Comparison of ENCODE assay signal across 17 cellular contexts in the genomic region with DNA sequence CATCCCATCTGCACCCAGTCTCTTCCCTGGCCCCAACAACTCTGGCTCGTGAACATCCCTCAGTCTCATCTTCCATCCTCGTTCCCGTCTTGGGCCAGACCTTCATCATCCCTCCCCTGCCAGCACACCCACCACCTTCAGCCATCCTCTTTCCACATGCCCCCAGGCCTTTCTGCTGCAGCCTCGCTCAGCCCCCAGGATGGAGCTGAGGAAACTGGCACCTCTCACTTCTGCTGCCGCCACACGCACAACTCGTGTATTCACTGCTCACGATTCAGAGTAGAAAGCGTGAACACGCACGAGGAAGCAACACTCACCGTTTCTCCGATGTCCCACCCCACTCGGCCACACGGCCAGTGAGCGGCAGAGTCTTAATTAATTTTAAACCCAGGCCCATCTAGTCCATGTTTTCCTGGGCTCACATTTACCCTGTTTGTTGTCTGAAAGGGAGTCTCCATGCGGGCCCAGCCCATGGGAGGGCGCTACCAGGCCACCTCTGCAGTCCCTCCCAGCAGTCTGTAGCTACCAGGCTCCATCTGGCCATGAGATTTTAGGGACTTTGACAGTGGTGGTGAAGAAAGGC. TPM values are rescaled to one million over a fixed set of nuclear protein-coding genes. Genes with fewer than 3 reads are reported as not detected.
A peak's percentile ranks its signal among the peaks of the same experiment; 100 is the strongest.
DNase-seq lines count a peak whose midpoint lies in the region; ATAC-seq, FAIRE-seq and TF ChIP-seq lines count a peak whose summit lies in the region.
"Had no signal": no experiment of that assay in that cellular context is flagged by ENCODE, and none has a peak within 500 bp of the region (broad histone marks: within the 10 kb centered on the region; RNA-seq: fewer than 3 reads in every experiment).

No MANE protein-coding gene starts in this region.

- no peak overlapping the region for H3K4me2 ChIP-seq in H1 (ENCODE audit: insufficient read depth in 1 of 2, low read depth in 2 of 2, low read length in 2 of 2)

- peak overlapping the region; percentile 4 for H3K27ac Mint-ChIP-seq in activated CD8-positive, alpha-beta memory T cell treated with anti-CD3 and anti-CD28 coated beads, Interleukin-2, amount 10 ng/mL, durations not matched to agents 7 days and 5 days
- H3K27ac Mint-ChIP-seq in T-helper 17 cell = peak overlapping the region; percentile 86
- peak overlapping the region; percentile 9 for H3K27ac Mint-ChIP-seq in progenitor cell of endocrine pancreas

- no peak for TF ChIP-seq EP300 in H1 (IDR thresholded peaks at IDR 0.05; ENCODE audit: borderline replicate concordance in 1 of 2, low read depth in 2 of 2, low read length in 2 of 2)
- no peak for TF ChIP-seq EP300 in sigmoid colon (IDR thresholded peaks at IDR 0.05)

- H3K9ac ChIP-seq in H1 (replicated peaks in 1 of 4; ENCODE audit: extremely low read depth in 1 of 4, low read depth in 3 of 4, low read length in 3 of 4) = no peak overlapping the region

- DNase-seq in activated CD8-positive, alpha-beta memory T cell treated with anti-CD3 and anti-CD28 coated beads, Interleukin-2, amount 10 ng/mL, durations not matched to agents 7 days and 5 days = no peak
- no peak for DNase-seq in activated CD8-positive, alpha-beta memory T cell treated with anti-CD3 and anti-CD28 coated beads, Interleukin-2, amount 50 U/mL, for 4 hours
- DNase-seq in T-helper 17 cell = no peak
- no peak for DNase-seq in H1 (ENCODE audit: low read depth in 1 of 2, low spot score in 2 of 2)
- no peak for DNase-seq in progenitor cell of endocrine pancreas (ENCODE audit: low spot score, unreplicated experiment)
- DNase-seq in sigmoid colon = no peak
- DNase-seq: AML-193, Caco-2, NCI-H187 treated with DMSO at 0.1 percent for 48 hours, NCI-H446 treated with DMSO at 0.1 percent for 48 hours, NCI-H748 treated with DMSO at 0.1 percent for 48 hours had no signal

- H4K20me1 ChIP-seq in H1 (replicated peaks in 1 of 2; ENCODE audit: control insufficient read depth in 1 of 2, insufficient read depth in 2 of 2, low read length in 2 of 2) = peaks cover 3 to 19% of the 10 kb centered on the region in 2 experiments

- H3K36me3 ChIP-seq in H1 (ENCODE audit: control insufficient read depth in 2 of 4, insufficient read depth in 4 of 4, low read length in 3 of 4) = peaks cover 5 to 30% (median 21%) of the 10 kb centered on the region in 4 experiments; a peak in 5 of 8 replicates
- H3K36me3 ChIP-seq in sigmoid colon = peaks cover 41 to 86% (median 61%) of the 10 kb centered on the region in 4 donors

- H3K27ac ChIP-seq in H1 (ENCODE audit: low read depth, low read length) (no peak overlapping the region), sigmoid colon (no peak overlapping the region)

- no peak overlapping the region for H2BK5ac ChIP-seq in H1 (ENCODE audit: low read depth, low read length)

- H3K14ac ChIP-seq in H1 (ENCODE audit: insufficient read length) = no peak overlapping the region

- H2AK5ac ChIP-seq in H1 (ENCODE audit: low read depth, low read length) = no peak overlapping the region

- H3K79me2 ChIP-seq in H1 (ENCODE audit: control insufficient read depth in 1 of 2, insufficient read depth in 2 of 2, low read length in 2 of 2) = peaks cover 0 to 12% of the 10 kb centered on the region in 2 experiments; a peak in 2 of 4 replicates

- no peak overlapping the region for H2BK12ac ChIP-seq in H1 (ENCODE audit: low read depth, low read length)

- H2BK20ac ChIP-seq in H1 (ENCODE audit: low read length) = no peak overlapping the region

- H3K23ac ChIP-seq in H1 (ENCODE audit: insufficient read length) = no peak overlapping the region

- H3K23me2 ChIP-seq in H1 (ENCODE audit: low read depth, low read length) = no peaks in the 10 kb centered on the region

- peaks cover 16% of the 10 kb centered on the region for H3K4me1 Mint-ChIP-seq in activated CD8-positive, alpha-beta memory T cell treated with anti-CD3 and anti-CD28 coated beads, Interleukin-2, amount 10 ng/mL, durations not matched to agents 7 days and 5 days
- H3K4me1 Mint-ChIP-seq in T-helper 17 cell (peaks cover 2% of the 10 kb centered on the region), progenitor cell of endocrine pancreas (ENCODE audit: low read depth) (peaks cover 7% of the 10 kb centered on the region)

- intact Hi-C loops in sigmoid colon (cut with DNase I) = no loop called here

- CTCF ChIA-PET in activated CD8-positive, alpha-beta memory T cell treated with anti-CD3 and anti-CD28 coated beads, Interleukin-2, amount 10 ng/mL, durations not matched to agents 7 days and 5 days (lab: Charles Lee) = interaction anchor here (1.5 kb wide), 1 partner anchor 18 kb away, joined by 3 read pairs; a partner anchor contains a TSS
- CTCF ChIA-PET in H1 (lab: Charles Lee; ENCODE audit: partially characterized antibody) = interaction anchor here (6.7 kb wide), 1 partner anchor 14 kb away, joined by 27 read pairs; a partner anchor contains a TSS

- H4K5ac ChIP-seq in H1 (ENCODE audit: insufficient read length, low read depth, low read length) = no peak overlapping the region

- no peaks in the 10 kb centered on the region for H3K27me3 Mint-ChIP-seq in activated CD8-positive, alpha-beta memory T cell treated with anti-CD3 and anti-CD28 coated beads, Interleukin-2, amount 10 ng/mL, durations not matched to agents 7 days and 5 days
- H3K27me3 Mint-ChIP-seq in T-helper 17 cell (no peaks in the 10 kb centered on the region), progenitor cell of endocrine pancreas (no peaks in the 10 kb centered on the region)
- H3K27me3 Mint-ChIP-seq: IgD-negative memory B cell had no signal

- peaks cover 3% of the 10 kb centered on the region; the same call in 1 of the 2 replicates for H3K79me1 ChIP-seq in H1 (ENCODE audit: low read depth, low read length)

- H4K91ac ChIP-seq in H1 (replicated peaks; ENCODE audit: insufficient read length, low read length) = no peak overlapping the region

- H2BK15ac ChIP-seq in H1 (ENCODE audit: low read length) = no peak overlapping the region

- peak in 2 of 3 experiments; percentile 10 to 31; a peak in 2 of 4 replicates for TF ChIP-seq CTCF in H1 (IDR thresholded peaks at IDR 0.05; ENCODE audit: control extremely low read depth in 1 of 3, insufficient read depth in 1 of 3, low read depth in 1 of 3, low read length in 3 of 3)
- no peak for TF ChIP-seq CTCF in progenitor cell of endocrine pancreas (IDR thresholded peaks at IDR 0.05; ENCODE audit: unreplicated experiment)
- no peak for TF ChIP-seq CTCF in sigmoid colon (IDR thresholded peaks at IDR 0.05)

- no peak overlapping the region for H3K4ac ChIP-seq in H1 (replicated peaks; ENCODE audit: insufficient read length, low read depth, low read length)

- peak in 1 of 2 experiments; percentile 29; a peak in 2 of 4 replicates for TF ChIP-seq RAD21 in H1 (IDR thresholded peaks at IDR 0.05 in 1 of 2, conservative IDR thresholded peaks at IDR 0.05 in 1 of 2; ENCODE audit: low read depth in 2 of 2, low read length in 2 of 2)

- WGBS in H1 (ENCODE audit: extremely low coverage in 1 of 2, insufficient coverage in 1 of 2, insufficient read length in 1 of 2, insufficient replicate concordance in 2 of 2, low coverage in 1 of 2, low lambda C conversion rate in 2 of 2, missing lambda C conversion rate in 1 of 2), 2 experiments = 95% methylated on average over 17 of the region's 18 CpGs; no CpG with 5 or more reads in 1 of the 2 experiments
- 95 to 96% methylated on average over 18 of the region's 18 CpGs for WGBS in sigmoid colon, 2 donors

- FAIRE-seq in H1 (lab: Jason Lieb, UNC) = no peak

- POLR2A ChIA-PET in H1 (lab: Charles Lee; ENCODE audit: partially characterized antibody) = no interaction called here

- H3K4me3 ChIP-seq in H1 (ENCODE audit: extremely low read depth in 1 of 4, insufficient read depth in 2 of 4, low read depth in 3 of 4, low read length in 4 of 4) (no peak overlapping the region), sigmoid colon (no peak overlapping the region)

- H3K36me3 Mint-ChIP-seq in activated CD8-positive, alpha-beta memory T cell treated with anti-CD3 and anti-CD28 coated beads, Interleukin-2, amount 10 ng/mL, durations not matched to agents 7 days and 5 days = peaks cover 32% of the 10 kb centered on the region
- H3K36me3 Mint-ChIP-seq in T-helper 17 cell (ENCODE audit: low read depth) (peaks cover 11% of the 10 kb centered on the region), progenitor cell of endocrine pancreas (ENCODE audit: insufficient read depth) (peaks cover 21% of the 10 kb centered on the region)

- H3K4me1 ChIP-seq in H1 (replicated peaks in 1 of 4; ENCODE audit: control insufficient read depth in 3 of 4, insufficient read depth in 4 of 4, low read length in 3 of 4) (peaks cover 0 to 9% (median 2%) of the 10 kb centered on the region in 4 experiments; a peak in 3 of 7 replicates), sigmoid colon (no peaks in the 10 kb centered on the region)
- H3K4me1 ChIP-seq: Caco-2 had no signal

- TF ChIP-seq POLR2A in H1 (IDR thresholded peaks at IDR 0.05; ENCODE audit: control extremely low read depth in 1 of 2, low read depth in 2 of 2, low read length in 2 of 2) = no peak
- TF ChIP-seq POLR2A in sigmoid colon (IDR thresholded peaks at IDR 0.05) = no peak

- no peak overlapping the region for H3K56ac ChIP-seq in H1 (replicated peaks; ENCODE audit: insufficient read length, low read depth, low read length)

- H3K9me3 Mint-ChIP-seq in activated CD8-positive, alpha-beta memory T cell treated with anti-CD3 and anti-CD28 coated beads, Interleukin-2, amount 10 ng/mL, durations not matched to agents 7 days and 5 days (ENCODE audit: low read depth) = no peaks in the 10 kb centered on the region
- H3K9me3 Mint-ChIP-seq in progenitor cell of endocrine pancreas (ENCODE audit: low read depth) = no peaks in the 10 kb centered on the region
- H3K9me3 Mint-ChIP-seq: IgD-negative memory B cell had no signal

- ATAC-seq in activated CD8-positive, alpha-beta memory T cell treated with anti-CD3 and anti-CD28 coated beads, Interleukin-2, amount 10 ng/mL, durations not matched to agents 7 days and 5 days = no peak
- no peak for ATAC-seq in T-helper 17 cell
- no peak for ATAC-seq in GM18858 (IDR thresholded peaks at IDR 0.05; ENCODE audit: unreplicated experiment)
- ATAC-seq: HCT116 had no signal

- no peaks in the 10 kb centered on the region for H3K27me3 ChIP-seq in H1 (replicated peaks in 1 of 4; ENCODE audit: control insufficient read depth in 3 of 4, extremely low read depth in 1 of 4, insufficient read depth in 3 of 4, low read length in 3 of 4)
- no peaks in the 10 kb centered on the region for H3K27me3 ChIP-seq in sigmoid colon

- H3K18ac ChIP-seq in H1 (ENCODE audit: extremely low read depth, low read length) = no peak overlapping the region

- H3K9me3 ChIP-seq in T-helper 17 cell (ENCODE audit: control insufficient read depth, low read length, poor library complexity, severe bottlenecking) = no peaks in the 10 kb centered on the region
- H3K9me3 ChIP-seq in H1 (ENCODE audit: insufficient read depth in 2 of 2, low read depth in 1 of 2, low read length in 1 of 2) = no peaks in the 10 kb centered on the region
- no peaks in the 10 kb centered on the region for H3K9me3 ChIP-seq in sigmoid colon
- H3K9me3 ChIP-seq: Caco-2 had no signal

- H2AFZ ChIP-seq in H1 (ENCODE audit: low read length) = no peak overlapping the region

- H2BK120ac ChIP-seq in H1 (replicated peaks; ENCODE audit: low read depth, low read length) = no peak overlapping the region

- no peak overlapping the region for H4K8ac ChIP-seq in H1 (ENCODE audit: extremely low read depth, insufficient read depth, low read length)

- no peak overlapping the region for H3K4me3 Mint-ChIP-seq in activated CD8-positive, alpha-beta memory T cell treated with anti-CD3 and anti-CD28 coated beads, Interleukin-2, amount 10 ng/mL, durations not matched to agents 7 days and 5 days
- H3K4me3 Mint-ChIP-seq in T-helper 17 cell = no peak overlapping the region
- no peak overlapping the region for H3K4me3 Mint-ChIP-seq in progenitor cell of endocrine pancreas (ENCODE audit: low read depth)
- H3K4me3 Mint-ChIP-seq: IgD-negative memory B cell had no signal

RNA-seq across cellular contexts. Expression of a gene that starts 12.5 kb away (rescaled TPM):
- not detected for total RNA-seq in activated CD8-positive, alpha-beta memory T cell treated with anti-CD3 and anti-CD28 coated beads, Interleukin-2, amount 10 ng/mL, durations not matched to agents 7 days and 5 days
- total RNA-seq in T-helper 17 cell (not detected), progenitor cell of endocrine pancreas (not detected in 2 replicates), sigmoid colon (not detected)
- not detected in 2 replicates for total RNA-seq in H1 (2021; fragmentation: NEBNext Ultra II Directional; extraction: Animal tissue kit (Norgen Biotek cat#: 25700))
- polyA plus RNA-seq in H1 (2011; rRNA removed) (not detected in 2 replicates), sigmoid colon (not detected)
- polyA plus RNA-seq in H1 (2011; cell fraction: cytosol; rRNA removed) = not detected
- not detected for polyA plus RNA-seq in H1 (2011; cell fraction: nucleus; rRNA removed)
- not detected in 4 replicates for polyA plus RNA-seq in H1 (2012, experiment 1 of 2)
- not detected for polyA plus RNA-seq in H1 (2012, experiment 2 of 2)
- not detected for polyA plus RNA-seq in H1 (2013, experiment 1 of 2)
- polyA plus RNA-seq in H1 (2013, experiment 2 of 2) = not detected
- not detected in 2 replicates for polyA minus RNA-seq in H1 (2011; rRNA and poly(A)+ RNA removed)
- not detected for polyA minus RNA-seq in H1 (2011; cell fraction: cytosol; rRNA and poly(A)+ RNA removed)
- not detected for polyA minus RNA-seq in H1 (2011; cell fraction: nucleus; rRNA and poly(A)+ RNA removed)
- total RNA-seq: A673, Caco-2, HT1080, LHCN-M2 had no signal
- polyA plus RNA-seq: IgD-negative memory B cell had no signal

RNA-seq across cellular contexts. Expression of a gene that starts 18.1 kb away (rescaled TPM):
- total RNA-seq in activated CD8-positive, alpha-beta memory T cell treated with anti-CD3 and anti-CD28 coated beads, Interleukin-2, amount 10 ng/mL, durations not matched to agents 7 days and 5 days = 10 to 100 TPM; 11.4 to 18.0 TPM
- total RNA-seq in T-helper 17 cell (10 to 100 TPM; 10.7 to 19.0 TPM), progenitor cell of endocrine pancreas (38.7 and 42.4 TPM in 2 replicates), sigmoid colon (10 to 100 TPM; 24.2 to 36.8 (median 29.5) TPM)
- total RNA-seq in H1 (2021; fragmentation: NEBNext Ultra II Directional; extraction: Animal tissue kit (Norgen Biotek cat#: 25700)) = 11.5 and 15.1 TPM in 2 replicates
- polyA plus RNA-seq in H1 (2011; rRNA removed) (4.0 and 4.8 TPM in 2 replicates), sigmoid colon (10 to 100 TPM in 1 of 3 donors, 1 to 10 TPM in 2; 6.6 to 10.5 (median 6.9) TPM)
- 8.8 TPM for polyA plus RNA-seq in H1 (2011; cell fraction: cytosol; rRNA removed)
- 4.2 TPM for polyA plus RNA-seq in H1 (2011; cell fraction: nucleus; rRNA removed)
- polyA plus RNA-seq in H1 (2012, experiment 1 of 2) = 8.5 to 13.0 TPM (median 11.9 TPM) in 4 replicates
- polyA plus RNA-seq in H1 (2012, experiment 2 of 2) = 2.7 TPM
- 6.9 TPM for polyA plus RNA-seq in H1 (2013, experiment 1 of 2)
- polyA plus RNA-seq in H1 (2013, experiment 2 of 2) = 6.8 TPM
- 9.0 and 13.4 TPM in 2 replicates for polyA minus RNA-seq in H1 (2011; rRNA and poly(A)+ RNA removed)
- 12.3 TPM for polyA minus RNA-seq in H1 (2011; cell fraction: cytosol; rRNA and poly(A)+ RNA removed)
- polyA minus RNA-seq in H1 (2011; cell fraction: nucleus; rRNA and poly(A)+ RNA removed) = 10.6 TPM

RNA-seq across cellular contexts. Expression of a gene that starts 39.3 kb away (rescaled TPM):
- total RNA-seq in activated CD8-positive, alpha-beta memory T cell treated with anti-CD3 and anti-CD28 coated beads, Interleukin-2, amount 10 ng/mL, durations not matched to agents 7 days and 5 days = 10 to 100 TPM; 50.2 to 50.6 TPM
- 10 to 100 TPM; 34.8 to 44.5 TPM for total RNA-seq in T-helper 17 cell
- total RNA-seq in H1 (2021; fragmentation: NEBNext Ultra II Directional; extraction: Animal tissue kit (Norgen Biotek cat#: 25700)) = 47.6 and 48.3 TPM in 2 replicates
- 34.1 and 61.0 TPM in 2 replicates for polyA plus RNA-seq in H1 (2011; rRNA removed)
- 33.0 TPM for polyA plus RNA-seq in H1 (2011; cell fraction: cytosol; rRNA removed)
- 48.7 TPM for polyA plus RNA-seq in H1 (2011; cell fraction: nucleus; rRNA removed)
- polyA plus RNA-seq in H1 (2012, experiment 1 of 2) = 41.4 to 49.1 TPM (median 44.4 TPM) in 4 replicates
- 52.5 TPM for polyA plus RNA-seq in H1 (2012, experiment 2 of 2)
- polyA plus RNA-seq in H1 (2013, experiment 1 of 2) = 47.4 TPM
- 50.5 TPM for polyA plus RNA-seq in H1 (2013, experiment 2 of 2)
- 17.2 and 21.9 TPM in 2 replicates for polyA minus RNA-seq in H1 (2011; rRNA and poly(A)+ RNA removed)
- 29.6 TPM for polyA minus RNA-seq in H1 (2011; cell fraction: cytosol; rRNA and poly(A)+ RNA removed)
- 22.6 TPM for polyA minus RNA-seq in H1 (2011; cell fraction: nucleus; rRNA and poly(A)+ RNA removed)
- total RNA-seq in progenitor cell of endocrine pancreas = 66.8 and 71.3 TPM in 2 replicates
- total RNA-seq in sigmoid colon = 10 to 100 TPM; 15.0 to 30.4 (median 22.6) TPM
- 10 to 100 TPM; 55.9 to 73.5 (median 65.1) TPM for polyA plus RNA-seq in sigmoid colon

RNA-seq across cellular contexts. Expression of a gene that starts 39.4 kb away (rescaled TPM):
- 1 to 10 TPM; 2.4 to 2.6 TPM for total RNA-seq in activated CD8-positive, alpha-beta memory T cell treated with anti-CD3 and anti-CD28 coated beads, Interleukin-2, amount 10 ng/mL, durations not matched to agents 7 days and 5 days
- total RNA-seq in T-helper 17 cell = 1 to 10 TPM; 3.0 to 3.2 TPM
- 2.3 and 2.6 TPM in 2 replicates for total RNA-seq in H1 (2021; fragmentation: NEBNext Ultra II Directional; extraction: Animal tissue kit (Norgen Biotek cat#: 25700))
- polyA plus RNA-seq in H1 (2011; rRNA removed) = 0.63 and 0.68 TPM in 2 replicates
- 0.94 TPM for polyA plus RNA-seq in H1 (2011; cell fraction: cytosol; rRNA removed)
- 0.68 TPM for polyA plus RNA-seq in H1 (2011; cell fraction: nucleus; rRNA removed)
- 1.1 to 1.7 TPM (median 1.3 TPM) in 4 replicates for polyA plus RNA-seq in H1 (2012, experiment 1 of 2)
- polyA plus RNA-seq in H1 (2012, experiment 2 of 2) = 0.14 TPM
- 1.5 TPM for polyA plus RNA-seq in H1 (2013, experiment 1 of 2)
- polyA plus RNA-seq in H1 (2013, experiment 2 of 2) = 1.6 TPM
- polyA minus RNA-seq in H1 (2011; rRNA and poly(A)+ RNA removed) = 2.2 and 2.7 TPM in 2 replicates
- 1.0 TPM for polyA minus RNA-seq in H1 (2011; cell fraction: cytosol; rRNA and poly(A)+ RNA removed)
- 2.4 TPM for polyA minus RNA-seq in H1 (2011; cell fraction: nucleus; rRNA and poly(A)+ RNA removed)
- total RNA-seq in progenitor cell of endocrine pancreas = 2.0 and 2.2 TPM in 2 replicates
- 1 to 10 TPM; 1.5 to 2.5 (median 2.1) TPM for total RNA-seq in sigmoid colon
- polyA plus RNA-seq in sigmoid colon = 1 to 10 TPM in 1 of 3 donors, under 1 TPM in 2; 0.69 to 1.2 (median 0.99) TPM

Comparison
In these comparisons a context has a peak if more than half of its experiments do, and no peak if none do; other contexts are left out.
1. H3K27ac Mint-ChIP-seq: peak in every context shown above with its lines; median percentile 86 in T-helper 17 cell; 9 in progenitor cell of endocrine pancreas; 4 in activated CD8-positive, alpha-beta memory T cell treated with anti-CD3 and anti-CD28 coated beads, Interleukin-2, amount 10 ng/mL, durations not matched to agents 7 days and 5 days.
2. CTCF ChIP-seq: peak in H1 (2 of 3); none in progenitor cell of endocrine pancreas (single experiment) and sigmoid colon (0 of 4).